17 cellular contexts compared by ENCODE assay signal in the genomic region with DNA sequence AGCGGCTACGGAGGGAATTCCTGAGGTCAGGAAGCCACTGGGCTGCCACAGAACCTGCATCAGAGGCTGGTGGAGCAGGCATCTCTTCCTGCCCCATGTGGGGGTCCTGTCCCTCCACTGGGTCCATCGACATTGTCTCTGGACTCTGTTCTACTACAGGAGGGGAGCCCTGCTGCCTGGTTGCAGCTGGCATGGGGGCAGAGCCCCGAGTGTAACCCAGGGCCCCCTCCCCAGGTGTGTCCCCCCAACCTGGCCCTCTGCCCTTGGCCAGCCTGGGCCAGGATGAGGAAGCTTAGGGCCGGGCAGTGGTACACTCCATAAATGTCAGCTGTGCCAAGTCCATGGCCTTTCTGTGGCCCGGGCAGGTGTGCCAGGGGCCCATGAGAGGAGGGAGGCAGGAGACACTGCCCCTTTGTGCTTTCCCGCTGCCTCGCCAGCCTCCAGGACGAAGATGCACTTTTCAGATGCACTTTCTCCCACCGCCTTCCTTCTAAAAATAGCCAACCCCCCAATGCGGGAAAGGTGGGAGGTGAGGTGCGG. TPM values are rescaled to one million over a fixed set of nuclear protein-coding genes. Genes with fewer than 3 reads are reported as not detected.
DNase-seq lines count a peak whose midpoint lies in the region; ATAC-seq and TF ChIP-seq lines count a peak whose summit lies in the region.
"Had no signal": no experiment of that assay in that cellular context is flagged by ENCODE, and none has a peak within 500 bp of the region (broad histone marks: within the 10 kb centered on the region; RNA-seq: fewer than 3 reads in every experiment).

No MANE protein-coding gene starts in this region.

- H3K36me3 Mint-ChIP-seq in stimulated activated naive CD8-positive, alpha-beta T cell treated with anti-CD3 and anti-CD28 coated beads, Interleukin-15, Interleukin-2, amounts not matched to agents 100 ng/mL and 50 ng/mL, for 24 hours (ENCODE audit: low read depth), result no peaks in the 10 kb centered on the region
- no peaks in the 10 kb centered on the region for H3K36me3 Mint-ChIP-seq in activated CD4-positive, alpha-beta memory T cell treated with anti-CD3 and anti-CD28 coated beads, Interleukin-2, amount 10 ng/mL, durations not matched to agents 7 days and 5 days (ENCODE audit: low read depth)
- no peaks in the 10 kb centered on the region for H3K36me3 Mint-ChIP-seq in immature natural killer cell

- peaks cover 4% of the 10 kb centered on the region for H3K4me1 Mint-ChIP-seq in stimulated activated naive CD8-positive, alpha-beta T cell treated with anti-CD3 and anti-CD28 coated beads, Interleukin-15, Interleukin-2, amounts not matched to agents 100 ng/mL and 50 ng/mL, for 24 hours (ENCODE audit: low read depth)
- H3K4me1 Mint-ChIP-seq in activated CD4-positive, alpha-beta memory T cell treated with anti-CD3 and anti-CD28 coated beads, Interleukin-2, amount 10 ng/mL, durations not matched to agents 7 days and 5 days, result peaks cover 7% of the 10 kb centered on the region
- H3K4me1 Mint-ChIP-seq in immature natural killer cell, result peaks cover 4 to 5% of the 10 kb centered on the region in 2 donors

- no peaks in the 10 kb centered on the region for H3K9me3 ChIP-seq in vagina
- H3K9me3 ChIP-seq: HAP-1 had no signal

- DNase-seq in stimulated activated naive CD8-positive, alpha-beta T cell treated with anti-CD3 and anti-CD28 coated beads, Interleukin-15, Interleukin-2, amounts not matched to agents 100 U/mL and 50 U/mL, for 24 hours, result no peak
- DNase-seq in activated CD4-positive, alpha-beta memory T cell treated with anti-CD3 and anti-CD28 coated beads, Interleukin-2, amount 10 ng/mL, durations not matched to agents 7 days and 5 days, result no peak
- DNase-seq in immature natural killer cell (no peak), vagina (ENCODE audit: extremely low spot score in 2 of 2) (no peak), NCI-H187 treated with DMSO at 0.1 percent for 48 hours (lab: John Stamatoyannopoulos, UW) (no peak), SKM-1 (lab: John Stamatoyannopoulos, UW; ENCODE audit: unreplicated experiment) (no peak), NCI-H2171 treated with DMSO at 0.1 percent for 48 hours (lab: John Stamatoyannopoulos, UW) (no peak)
- DNase-seq: AML-193, NCI-H1092 treated with DMSO at 0.1 percent for 48 hours had no signal

- H3K4me1 ChIP-seq in vagina, result peaks cover 24% of the 10 kb centered on the region

- POLR2A ChIA-PET in activated CD4-positive, alpha-beta memory T cell treated with anti-CD3 and anti-CD28 coated beads, Interleukin-2, amount 10 ng/mL, durations not matched to agents 7 days and 5 days (lab: Charles Lee), result no interaction called here

- CTCF ChIA-PET in activated CD4-positive, alpha-beta memory T cell treated with anti-CD3 and anti-CD28 coated beads, Interleukin-2, amount 10 ng/mL, durations not matched to agents 7 days and 5 days (lab: Charles Lee), result interaction anchor here (0.6 kb wide), 1 partner anchor 498 kb away, joined by 4 read pairs; no protein-coding TSS in a partner anchor

- no peak for ATAC-seq in stimulated activated naive CD8-positive, alpha-beta T cell treated with anti-CD3 and anti-CD28 coated beads, Interleukin-15, Interleukin-2, amounts not matched to agents 100 U/mL and 50 U/mL, for 24 hours

- TF ChIP-seq POLR2A in vagina (IDR thresholded peaks at IDR 0.05), result no peak

- no peaks in the 10 kb centered on the region for H3K36me3 ChIP-seq in vagina
- H3K36me3 ChIP-seq: HAP-1 had no signal

- peak overlapping the region; percentile 37 for H3K4me3 Mint-ChIP-seq in stimulated activated naive CD8-positive, alpha-beta T cell treated with anti-CD3 and anti-CD28 coated beads, Interleukin-15, Interleukin-2, amounts not matched to agents 100 ng/mL and 50 ng/mL, for 24 hours
- peak overlapping the region; percentile 17 for H3K4me3 Mint-ChIP-seq in activated CD4-positive, alpha-beta memory T cell treated with anti-CD3 and anti-CD28 coated beads, Interleukin-2, amount 10 ng/mL, durations not matched to agents 7 days and 5 days
- H3K4me3 Mint-ChIP-seq in immature natural killer cell, result peak overlapping the region; percentile 21 to 64 (median 44)

- no peaks in the 10 kb centered on the region for H3K9me3 Mint-ChIP-seq in stimulated activated naive CD8-positive, alpha-beta T cell treated with anti-CD3 and anti-CD28 coated beads, Interleukin-15, Interleukin-2, amounts not matched to agents 100 ng/mL and 50 ng/mL, for 24 hours
- H3K9me3 Mint-ChIP-seq in activated CD4-positive, alpha-beta memory T cell treated with anti-CD3 and anti-CD28 coated beads, Interleukin-2, amount 10 ng/mL, durations not matched to agents 7 days and 5 days, result no peaks in the 10 kb centered on the region
- no peaks in the 10 kb centered on the region for H3K9me3 Mint-ChIP-seq in immature natural killer cell

- intact Hi-C loops in vagina (cut with DNase I), result no loop called here

- peak overlapping the region; percentile 74 for H3K27ac ChIP-seq in vagina

- TF ChIP-seq CTCF in vagina (IDR thresholded peaks at IDR 0.05), result no peak

- no peak overlapping the region for H3K27ac Mint-ChIP-seq in stimulated activated naive CD8-positive, alpha-beta T cell treated with anti-CD3 and anti-CD28 coated beads, Interleukin-15, Interleukin-2, amounts not matched to agents 100 ng/mL and 50 ng/mL, for 24 hours
- no peak overlapping the region for H3K27ac Mint-ChIP-seq in activated CD4-positive, alpha-beta memory T cell treated with anti-CD3 and anti-CD28 coated beads, Interleukin-2, amount 10 ng/mL, durations not matched to agents 7 days and 5 days
- H3K27ac Mint-ChIP-seq in immature natural killer cell, result no peak overlapping the region

- H3K27me3 ChIP-seq in vagina, result no peaks in the 10 kb centered on the region

- peaks cover 4% of the 10 kb centered on the region for H3K27me3 Mint-ChIP-seq in stimulated activated naive CD8-positive, alpha-beta T cell treated with anti-CD3 and anti-CD28 coated beads, Interleukin-15, Interleukin-2, amounts not matched to agents 100 ng/mL and 50 ng/mL, for 24 hours
- peaks cover 1% of the 10 kb centered on the region for H3K27me3 Mint-ChIP-seq in activated CD4-positive, alpha-beta memory T cell treated with anti-CD3 and anti-CD28 coated beads, Interleukin-2, amount 10 ng/mL, durations not matched to agents 7 days and 5 days
- H3K27me3 Mint-ChIP-seq in immature natural killer cell (ENCODE audit: low read depth in 3 of 3), result peaks cover 0 to 9% (median 1%) of the 10 kb centered on the region in 3 donors

- H3K4me3 ChIP-seq in vagina, result peak overlapping the region in 1 of 2 donors; percentile 45
- H3K4me3 ChIP-seq: lung had no signal

RNA-seq across cellular contexts. Expression of a gene that starts 4.0 kb away (rescaled TPM):
- total RNA-seq in activated CD4-positive, alpha-beta memory T cell treated with anti-CD3 and anti-CD28 coated beads, Interleukin-2, amount 10 ng/mL, durations not matched to agents 7 days and 5 days, result not detected
- polyA plus RNA-seq in immature natural killer cell, result not detected
- 8.6 TPM for total RNA-seq in vagina
- total RNA-seq: HT1080 had no signal

RNA-seq across cellular contexts. Expression of a gene that starts 6.5 kb away (rescaled TPM):
- total RNA-seq in activated CD4-positive, alpha-beta memory T cell treated with anti-CD3 and anti-CD28 coated beads, Interleukin-2, amount 10 ng/mL, durations not matched to agents 7 days and 5 days, result not detected
- polyA plus RNA-seq in immature natural killer cell, result not detected
- not detected for total RNA-seq in vagina
- total RNA-seq: cerebellum, esophagus mucosa, G401, HT1080, lung, posterior vena cava had no signal

RNA-seq across cellular contexts. Expression of a gene that starts 32.7 kb away (rescaled TPM):
- total RNA-seq in activated CD4-positive, alpha-beta memory T cell treated with anti-CD3 and anti-CD28 coated beads, Interleukin-2, amount 10 ng/mL, durations not matched to agents 7 days and 5 days, result under 1 TPM; 0.20 to 0.50 TPM
- 1 to 10 TPM in 1 of 3 donors, under 1 TPM in 2; 0.20 to 1.4 (median 0.91) TPM for polyA plus RNA-seq in immature natural killer cell
- 82.7 TPM for total RNA-seq in vagina

RNA-seq across cellular contexts. Expression of a gene that starts 33.2 kb away (rescaled TPM):
- total RNA-seq in activated CD4-positive, alpha-beta memory T cell treated with anti-CD3 and anti-CD28 coated beads, Interleukin-2, amount 10 ng/mL, durations not matched to agents 7 days and 5 days, result under 1 TPM; 0.78 to 0.81 TPM
- polyA plus RNA-seq in immature natural killer cell, result not detected
- total RNA-seq in vagina, result 105 TPM

Comparison
In these comparisons a context has a peak if more than half of its experiments do, and no peak if none do; other contexts are left out.
1. RNA of a gene that starts 32.7 kb away (total RNA-seq): 82.7 TPM in vagina (single experiment); 0.20 to 0.50 TPM in activated CD4-positive, alpha-beta memory T cell treated with anti-CD3 and anti-CD28 coated beads, Interleukin-2, amount 10 ng/mL, durations not matched to agents 7 days and 5 days; every median in the first group is over 10 times any median in the second.
2. Peak in every context shown above with its lines, with median percentiles within 50 percentile points of each other: H3K4me3 Mint-ChIP-seq.